In genomic region chr21:45995686-45996179, GRCh38 we compare ENCODE assay signal across 12 cellular contexts. TPM values are rescaled to one million over a fixed set of nuclear protein-coding genes. Genes with fewer than 3 reads are reported as not detected.
DNase-seq lines count a peak whose midpoint lies in the region; ATAC-seq, FAIRE-seq and TF ChIP-seq lines count a peak whose summit lies in the region.
"Had no signal": no experiment of that assay in that cellular context is flagged by ENCODE, and none has a peak within 500 bp of the region (broad histone marks: within the 10 kb centered on the region; RNA-seq: fewer than 3 reads in every experiment).

No MANE protein-coding gene starts in this region.

- TF ChIP-seq POLR2A in GM12892 (IDR thresholded peaks at IDR 0.05; ENCODE audit: low read depth, low read length) = no peak
- TF ChIP-seq POLR2A in prostate gland (IDR thresholded peaks at IDR 0.05) = no peak

- intact Hi-C loops in prostate gland (cut with DNase I) = no loop called here

- ATAC-seq in RWPE2 (ENCODE audit: low read depth) (peak; percentile 59), HG02610 (IDR thresholded peaks at IDR 0.05; ENCODE audit: unreplicated experiment) (no peak), GM19023 (IDR thresholded peaks at IDR 0.05; ENCODE audit: unreplicated experiment) (no peak)

- H3K27me3 ChIP-seq in RWPE2 (ENCODE audit: insufficient read depth, poor library complexity, severe bottlenecking) (no peaks in the 10 kb centered on the region), rectal smooth muscle tissue (ENCODE audit: control insufficient read depth, insufficient read depth, low read length) (no peaks in the 10 kb centered on the region), prostate gland (replicated peaks; ENCODE audit: insufficient read depth) (no peaks in the 10 kb centered on the region)

- WGBS in prostate gland = 57% methylated on average over 6 of the region's 6 CpGs

- no peak overlapping the region for H3K4me3 ChIP-seq in RWPE2 (ENCODE audit: severe bottlenecking)
- no peak overlapping the region for H3K4me3 ChIP-seq in fibroblast of mammary gland (ENCODE audit: control insufficient read depth, low read depth, low read length)
- H3K4me3 ChIP-seq in rectal smooth muscle tissue (ENCODE audit: low read length) = no peak overlapping the region
- H3K4me3 ChIP-seq in prostate gland = no peak overlapping the region

- DNase-seq in GM12892 (ENCODE audit: insufficient read length) (peak; percentile 22), RWPE2 (ENCODE audit: low spot score) (no peak), fibroblast of mammary gland (ENCODE audit: low read depth) (peak; percentile 59), prostate gland (ENCODE audit: low spot score) (no peak), NCI-H1694 treated with DMSO at 0.1 percent for 48 hours (lab: John Stamatoyannopoulos, UW) (no peak)
- DNase-seq: effector memory CD4-positive, alpha-beta T cell; NCI-H2081; stimulated activated naive CD4-positive, alpha-beta T cell treated with Interleukin-2 at 50 U/mL for 16 hours had no signal

- H3K27ac ChIP-seq in RWPE2 (ENCODE audit: poor library complexity, severe bottlenecking) (no peak overlapping the region), rectal smooth muscle tissue (ENCODE audit: low read depth, low read length) (peak overlapping the region; percentile 72), prostate gland (no peak overlapping the region)

- H3K9me3 ChIP-seq in RWPE2 (ENCODE audit: severe bottlenecking) (no peaks in the 10 kb centered on the region), prostate gland (no peaks in the 10 kb centered on the region)

- H3K4me1 ChIP-seq in RWPE2 (ENCODE audit: insufficient read depth, poor library complexity, severe bottlenecking) (no peaks in the 10 kb centered on the region), rectal smooth muscle tissue (ENCODE audit: control insufficient read depth, insufficient read depth, low read length) (peaks cover 11% of the 10 kb centered on the region), prostate gland (replicated peaks) (no peaks in the 10 kb centered on the region)

- FAIRE-seq in GM12892 (lab: Jason Lieb, UNC) = no peak
- FAIRE-seq: HTR-8/SVneo had no signal

- H3K36me3 ChIP-seq in RWPE2 (ENCODE audit: low read depth) (no peaks in the 10 kb centered on the region), rectal smooth muscle tissue (ENCODE audit: control insufficient read depth, insufficient read depth, low read length) (peaks cover 11% of the 10 kb centered on the region), prostate gland (no peaks in the 10 kb centered on the region)

- no peak overlapping the region for H3K9ac ChIP-seq in rectal smooth muscle tissue (ENCODE audit: low read length)

- no peak for TF ChIP-seq CTCF in RWPE2 (IDR thresholded peaks at IDR 0.05; ENCODE audit: poor library complexity, severe bottlenecking)
- TF ChIP-seq CTCF in fibroblast of mammary gland (conservative IDR thresholded peaks at IDR 0.05; ENCODE audit: control insufficient read depth, insufficient read depth, low read depth, low read length) = no peak
- TF ChIP-seq CTCF in prostate gland (IDR thresholded peaks at IDR 0.05) = no peak

RNA-seq across cellular contexts. Expression of gene COL6A1, which starts 14.2 kb away (rescaled TPM):
- polyA plus RNA-seq in GM12892 (2012; ENCODE audit: missing spikeins) = not detected
- 100 to 1,000 TPM; 163 to 265 TPM for total RNA-seq in prostate gland

Comparison
In these comparisons a context has a peak if more than half of its experiments do, and no peak if none do; other contexts are left out.
1. DNase-seq: peak in GM12892 (single experiment) and fibroblast of mammary gland (single experiment); none in RWPE2 (single experiment), prostate gland (single experiment) and NCI-H1694 treated with DMSO at 0.1 percent for 48 hours (single experiment).